In genomic region chr16:12588510-12588909, GRCh38 we compare ENCODE assay signal across 1 cellular context.
TF ChIP-seq lines count a peak whose summit lies in the region.

No MANE protein-coding gene starts in this region.

TF ChIP-seq in HepG2, 621 proteins besides CTCF, POLR2A, EP300 and RAD21 (continued from another document):
- TF ChIP-seq ZBTB8A (CRISPR knock-in tag; IDR thresholded peaks at IDR 0.05; ENCODE audit: borderline replicate concordance, low read depth): no peak
- 0 out of 2 replicates have a peak, but pooled peaks have one; percentile 2 for TF ChIP-seq TAF1 (CRISPR knock-in tag; IDR thresholded peaks at IDR 0.05)
- peak; percentile 0; the same call in 1 of the 2 replicates for TF ChIP-seq ZFX (CRISPR knock-in tag; IDR thresholded peaks at IDR 0.05; ENCODE audit: low read depth)
- TF ChIP-seq NCOA1 (CRISPR knock-in tag; IDR thresholded peaks at IDR 0.05): no peak
- no peak for TF ChIP-seq ZBTB39 (CRISPR knock-in tag; IDR thresholded peaks at IDR 0.05)
TF ChIP-seq in HepG2: peak in this region for 27.
